Comparison of ENCODE assay signal across 16 cellular contexts in genomic region chr9:136667217-136667939, GRCh38. TPM values are rescaled to one million over a fixed set of nuclear protein-coding genes. Genes with fewer than 3 reads are reported as not detected.
DNase-seq lines count a peak whose midpoint lies in the region; ATAC-seq and TF ChIP-seq lines count a peak whose summit lies in the region.
"Had no signal": no experiment of that assay in that cellular context is flagged by ENCODE, and none has a peak within 500 bp of the region (broad histone marks: within the 10 kb centered on the region; RNA-seq: fewer than 3 reads in every experiment).

No MANE protein-coding gene starts in this region.

- H3K27ac ChIP-seq in right atrium auricular region (peak overlapping the region; percentile 47 to 76), muscle layer of duodenum (ENCODE audit: low read length) (no peak overlapping the region)
- H3K27ac ChIP-seq: ovary had no signal

- H3K36me3 ChIP-seq in right atrium auricular region (peaks cover 50% of the 10 kb centered on the region), muscle layer of duodenum (ENCODE audit: control insufficient read depth in 1 of 2, insufficient read depth in 2 of 2, low read length in 2 of 2) (peaks cover 0 to 2% of the 10 kb centered on the region in 2 donors)
- H3K36me3 ChIP-seq: MG63, ovary had no signal

- no peaks in the 10 kb centered on the region for H3K36me3 Mint-ChIP-seq in activated naive CD8-positive, alpha-beta T cell treated with anti-CD3 and anti-CD28 coated beads for 36 hours

- ATAC-seq in Right ventricle myocardium superior (ENCODE audit: poor library complexity) = no peak
- no peak for ATAC-seq in stimulated activated naive CD8-positive, alpha-beta T cell treated with anti-CD3 and anti-CD28 coated beads, Interleukin-15, Interleukin-2, amounts not matched to agents 100 U/mL and 50 U/mL, for 24 hours
- ATAC-seq: PC-3 had no signal

- intact Hi-C loops in Right ventricle myocardium superior (cut with DNase I) = no loop called here

- no peak overlapping the region for H3K27ac Mint-ChIP-seq in activated naive CD8-positive, alpha-beta T cell treated with anti-CD3 and anti-CD28 coated beads for 36 hours

- no peaks in the 10 kb centered on the region for H3K9me3 Mint-ChIP-seq in activated naive CD8-positive, alpha-beta T cell treated with anti-CD3 and anti-CD28 coated beads for 36 hours

- peaks cover 0 to 34% of the 10 kb centered on the region in 2 donors for H3K4me1 ChIP-seq in right atrium auricular region
- H3K4me1 ChIP-seq in muscle layer of duodenum (ENCODE audit: control insufficient read depth in 1 of 2, insufficient read depth in 2 of 2, low read length in 2 of 2) = peaks cover 0 to 26% of the 10 kb centered on the region in 2 donors

- no peak for TF ChIP-seq CTCF in right atrium auricular region (IDR thresholded peaks at IDR 0.05)

- H3K4me3 Mint-ChIP-seq in activated naive CD8-positive, alpha-beta T cell treated with anti-CD3 and anti-CD28 coated beads for 36 hours = no peak overlapping the region

- H3K9me3 ChIP-seq in right atrium auricular region (no peaks in the 10 kb centered on the region), muscle layer of duodenum (ENCODE audit: control insufficient read depth in 1 of 2, low read length in 2 of 2) (no peaks in the 10 kb centered on the region)
- H3K9me3 ChIP-seq: MG63, ovary, thyroid gland had no signal

- peaks cover 17% of the 10 kb centered on the region for H3K27me3 Mint-ChIP-seq in activated naive CD8-positive, alpha-beta T cell treated with anti-CD3 and anti-CD28 coated beads for 36 hours

- H3K27me3 ChIP-seq in right atrium auricular region (no peaks in the 10 kb centered on the region), muscle layer of duodenum (ENCODE audit: low read depth, low read length) (peaks cover 26% of the 10 kb centered on the region)
- H3K27me3 ChIP-seq: MG63, thyroid gland had no signal

- DNase-seq in right atrium auricular region (ENCODE audit: low spot score) (no peak), Right ventricle myocardium superior (no peak), dermis blood vessel endothelial cell (peak; percentile 30), hepatic stellate cell (ENCODE audit: low spot score) (no peak), HuH-7.5 (ENCODE audit: low spot score) (no peak)
- DNase-seq in stimulated activated naive CD8-positive, alpha-beta T cell treated with anti-CD3 and anti-CD28 coated beads, Interleukin-15, Interleukin-2, amounts not matched to agents 100 U/mL and 50 U/mL, for 24 hours = no peak
- DNase-seq in activated naive CD8-positive, alpha-beta T cell treated with anti-CD3 and anti-CD28 coated beads for 36 hours = no peak
- DNase-seq: activated CD4-positive, alpha-beta T cell treated with anti-CD3 and anti-CD28 coated beads for 1 hour; activated T-cell treated with anti-CD3 and anti-CD28 coated beads for 4 hours; AML-193; MG63; NCI-H2171 treated with DMSO at 0.1 percent for 48 hours; ovary; PC-3; thyroid gland had no signal

- H3K4me1 Mint-ChIP-seq in activated naive CD8-positive, alpha-beta T cell treated with anti-CD3 and anti-CD28 coated beads for 36 hours = peaks cover 4% of the 10 kb centered on the region

- H3K4me3 ChIP-seq in right atrium auricular region = peak overlapping the region; percentile 48 to 66
- peak overlapping the region; percentile 16 to 50 for H3K4me3 ChIP-seq in muscle layer of duodenum (ENCODE audit: low read depth in 1 of 2, low read length in 2 of 2)
- H3K4me3 ChIP-seq: ovary had no signal

RNA-seq across cellular contexts. Expression of gene EGFL7, which starts 4.7 kb away (rescaled TPM):
- total RNA-seq in right atrium auricular region = 100 to 1,000 TPM; 114 to 120 TPM
- total RNA-seq in Right ventricle myocardium superior = 61.5 TPM
- total RNA-seq in dermis blood vessel endothelial cell = 571 and 768 TPM in 2 replicates
- total RNA-seq in activated naive CD8-positive, alpha-beta T cell treated with anti-CD3 and anti-CD28 coated beads for 36 hours = 1 to 10 TPM in 1 of 2 experiments, under 1 TPM in 1; 0.94 to 1.2 TPM

RNA-seq across cellular contexts. Expression of gene AGPAT2, which starts 19.9 kb away (rescaled TPM):
- total RNA-seq in right atrium auricular region (10 to 100 TPM; 71.9 to 81.9 TPM), Right ventricle myocardium superior (48.6 TPM), dermis blood vessel endothelial cell (46.1 and 62.6 TPM in 2 replicates)
- total RNA-seq in activated naive CD8-positive, alpha-beta T cell treated with anti-CD3 and anti-CD28 coated beads for 36 hours = 10 to 100 TPM; 14.6 to 16.1 TPM

RNA-seq across cellular contexts. Expression of gene DIPK1B, which starts 45.0 kb away (rescaled TPM):
- total RNA-seq in right atrium auricular region = 10 to 100 TPM; 45.1 to 45.7 TPM
- 15.1 TPM for total RNA-seq in Right ventricle myocardium superior
- total RNA-seq in dermis blood vessel endothelial cell = 172 and 238 TPM in 2 replicates
- total RNA-seq in activated naive CD8-positive, alpha-beta T cell treated with anti-CD3 and anti-CD28 coated beads for 36 hours = under 1 TPM in 1 of 2 experiments, not detected in 1; 0.10 TPM

Comparison
In these comparisons a context has a peak if more than half of its experiments do, and no peak if none do; other contexts are left out.
1. RNA of gene EGFL7, which starts 4.7 kb away (total RNA-seq): 571 to 768 TPM in dermis blood vessel endothelial cell, 114 to 120 TPM in right atrium auricular region and 61.5 TPM in Right ventricle myocardium superior (single experiment); 0.94 to 1.2 TPM in activated naive CD8-positive, alpha-beta T cell treated with anti-CD3 and anti-CD28 coated beads for 36 hours; every median in the first group is over 10 times any median in the second.
2. RNA of gene DIPK1B, which starts 45.0 kb away (total RNA-seq): 172 to 238 TPM in dermis blood vessel endothelial cell, 45.1 to 45.7 TPM in right atrium auricular region and 15.1 TPM in Right ventricle myocardium superior (single experiment); 0.10 TPM in activated naive CD8-positive, alpha-beta T cell treated with anti-CD3 and anti-CD28 coated beads for 36 hours; every median in the first group is over 10 times any median in the second.